Comparison of ENCODE assay signal across 9 cellular contexts in genomic region chr20:50815162-50815989, GRCh38. TPM values are rescaled to one million over a fixed set of nuclear protein-coding genes. Genes with fewer than 3 reads are reported as not detected.
DNase-seq lines count a peak whose midpoint lies in the region; ATAC-seq and TF ChIP-seq lines count a peak whose summit lies in the region.
"Had no signal": no experiment of that assay in that cellular context is flagged by ENCODE, and none has a peak within 500 bp of the region (broad histone marks: within the 10 kb centered on the region; RNA-seq: fewer than 3 reads in every experiment).

No MANE protein-coding gene starts in this region.

- no peak overlapping the region for H3K27ac ChIP-seq in osteoblast (ENCODE audit: low read depth, low read length)

- H2AFZ ChIP-seq in osteoblast (ENCODE audit: low read length) = no peak overlapping the region

- H3K9me3 Mint-ChIP-seq in activated T-helper 1 cell treated with anti-CD3 and anti-CD28 coated beads, Interleukin-12 subunit alpha, Interleukin-12 subunit beta, Interleukin-2, Interleukin-4 antibody, amounts not matched to agents 30 ng/mL and 10 ng/mL and 1 ng/mL, durations not matched to agents 14 hours and 24 hours and 36 hours = peaks cover 4% of the 10 kb centered on the region
- H3K9me3 Mint-ChIP-seq in endothelial cell (ENCODE audit: unreplicated experiment) = no peaks in the 10 kb centered on the region

- no peaks in the 10 kb centered on the region for H3K27me3 ChIP-seq in osteoblast (ENCODE audit: insufficient read depth, low read length)

- H3K27ac Mint-ChIP-seq in activated T-helper 1 cell treated with anti-CD3 and anti-CD28 coated beads, Interleukin-12 subunit alpha, Interleukin-12 subunit beta, Interleukin-2, Interleukin-4 antibody, amounts not matched to agents 30 ng/mL and 10 ng/mL and 1 ng/mL, durations not matched to agents 14 hours and 24 hours and 36 hours = peak overlapping the region; percentile 77
- H3K27ac Mint-ChIP-seq in endothelial cell (ENCODE audit: unreplicated experiment) = no peak overlapping the region

- TF ChIP-seq CTCF in osteoblast (IDR thresholded peaks at IDR 0.05; ENCODE audit: extremely low read depth, low read depth, low read length) = no peak
- no peak for TF ChIP-seq CTCF in endothelial cell (IDR thresholded peaks at IDR 0.05; ENCODE audit: unreplicated experiment)

- DNase-seq in activated CD4-positive, alpha-beta T cell treated with anti-CD3 and anti-CD28 coated beads for 48 hours = peak; percentile 33
- no peak for DNase-seq in activated CD4-positive, alpha-beta T cell treated with anti-CD3 and anti-CD28 coated beads for 1 hour
- no peak for DNase-seq in activated T-helper 1 cell treated with anti-CD3 and anti-CD28 coated beads, Interleukin-12 subunit alpha, Interleukin-12 subunit beta, Interleukin-2, Interleukin-4 antibody, amounts not matched to agents 30 ng/mL and 10 ng/mL and 1 ng/mL, durations not matched to agents 14 hours and 24 hours and 36 hours (ENCODE audit: low spot score)
- DNase-seq in osteoblast (ENCODE audit: insufficient read length, low spot score, missing footprints) = peak; percentile 92
- no peak for DNase-seq in Right ventricle myocardium inferior (ENCODE audit: missing footprints)
- no peak for DNase-seq in endothelial cell (ENCODE audit: low spot score)

- no peaks in the 10 kb centered on the region for H3K36me3 ChIP-seq in osteoblast (ENCODE audit: insufficient read depth, low read length)

- ATAC-seq in HG03159 (IDR thresholded peaks at IDR 0.05; ENCODE audit: unreplicated experiment) (peak; percentile 34), Right ventricle myocardium inferior (no peak), HG02840 (IDR thresholded peaks at IDR 0.05; ENCODE audit: low FRiP score, unreplicated experiment) (no peak)

- peak overlapping the region; percentile 12 for H3K4me3 ChIP-seq in osteoblast (ENCODE audit: insufficient read depth, low read length)
- H3K4me3 ChIP-seq: skin epidermis had no signal

- H3K36me3 Mint-ChIP-seq in activated T-helper 1 cell treated with anti-CD3 and anti-CD28 coated beads, Interleukin-12 subunit alpha, Interleukin-12 subunit beta, Interleukin-2, Interleukin-4 antibody, amounts not matched to agents 30 ng/mL and 10 ng/mL and 1 ng/mL, durations not matched to agents 14 hours and 24 hours and 36 hours (ENCODE audit: low read depth) = peaks cover 9% of the 10 kb centered on the region
- H3K36me3 Mint-ChIP-seq in endothelial cell (ENCODE audit: low read depth, unreplicated experiment) = peaks cover 5% of the 10 kb centered on the region

- peak overlapping the region; percentile 58 for H3K4me2 ChIP-seq in osteoblast (ENCODE audit: insufficient read depth, low read length)

- no peaks in the 10 kb centered on the region for H3K9me3 ChIP-seq in osteoblast (ENCODE audit: low read depth, low read length)

- H4K20me1 ChIP-seq in osteoblast (ENCODE audit: insufficient read depth, low read length) = no peaks in the 10 kb centered on the region

- peak overlapping the region; percentile 61 for H3K4me3 Mint-ChIP-seq in activated T-helper 1 cell treated with anti-CD3 and anti-CD28 coated beads, Interleukin-12 subunit alpha, Interleukin-12 subunit beta, Interleukin-2, Interleukin-4 antibody, amounts not matched to agents 30 ng/mL and 10 ng/mL and 1 ng/mL, durations not matched to agents 14 hours and 24 hours and 36 hours
- H3K4me3 Mint-ChIP-seq in endothelial cell (ENCODE audit: unreplicated experiment) = no peak overlapping the region

- intact Hi-C loops in activated T-helper 1 cell treated with anti-CD3 and anti-CD28 coated beads, Interleukin-12 subunit alpha, Interleukin-12 subunit beta, Interleukin-2, Interleukin-4 antibody, amounts not matched to agents 30 ng/mL and 10 ng/mL and 1 ng/mL, durations not matched to agents 14 hours and 24 hours and 36 hours (cut with micrococcal nuclease) = loop anchor here (5.0 kb wide), 1 partner anchor 97 kb away; no protein-coding TSS in a partner anchor
- intact Hi-C loops in Right ventricle myocardium inferior (cut with DNase I) = no loop called here

- peaks cover 38% of the 10 kb centered on the region for H3K4me1 Mint-ChIP-seq in activated T-helper 1 cell treated with anti-CD3 and anti-CD28 coated beads, Interleukin-12 subunit alpha, Interleukin-12 subunit beta, Interleukin-2, Interleukin-4 antibody, amounts not matched to agents 30 ng/mL and 10 ng/mL and 1 ng/mL, durations not matched to agents 14 hours and 24 hours and 36 hours (ENCODE audit: low read depth)
- peaks cover 26% of the 10 kb centered on the region for H3K4me1 Mint-ChIP-seq in endothelial cell (ENCODE audit: unreplicated experiment)

- peaks cover 5% of the 10 kb centered on the region for H3K79me2 ChIP-seq in osteoblast (ENCODE audit: insufficient read depth, low read length)

- H3K27me3 Mint-ChIP-seq in activated T-helper 1 cell treated with anti-CD3 and anti-CD28 coated beads, Interleukin-12 subunit alpha, Interleukin-12 subunit beta, Interleukin-2, Interleukin-4 antibody, amounts not matched to agents 30 ng/mL and 10 ng/mL and 1 ng/mL, durations not matched to agents 14 hours and 24 hours and 36 hours (ENCODE audit: insufficient read depth) = peaks cover 4% of the 10 kb centered on the region
- H3K27me3 Mint-ChIP-seq in endothelial cell (ENCODE audit: unreplicated experiment) = peaks cover 3% of the 10 kb centered on the region

- peaks cover 19% of the 10 kb centered on the region for H3K4me1 ChIP-seq in osteoblast (ENCODE audit: insufficient read depth, low read length)

RNA-seq across cellular contexts. Expression of gene BCAS4, which starts 20.5 kb away (rescaled TPM):
- 7.8 and 9.3 TPM in 2 replicates for total RNA-seq in activated T-helper 1 cell treated with anti-CD3 and anti-CD28 coated beads, Interleukin-12 subunit alpha, Interleukin-12 subunit beta, Interleukin-2, Interleukin-4 antibody, amounts not matched to agents 30 ng/mL and 10 ng/mL and 1 ng/mL, durations not matched to agents 14 hours and 24 hours and 36 hours
- total RNA-seq in osteoblast = 2.4 and 2.9 TPM in 2 replicates
- total RNA-seq in Right ventricle myocardium inferior = 1.8 TPM
- 7.6 TPM for total RNA-seq in endothelial cell (ENCODE audit: unreplicated experiment)

Comparison
In these comparisons a context has a peak if more than half of its experiments do, and no peak if none do; other contexts are left out.
1. DNase-seq: peak in activated CD4-positive, alpha-beta T cell treated with anti-CD3 and anti-CD28 coated beads for 48 hours (single experiment) and osteoblast (single experiment); none in activated CD4-positive, alpha-beta T cell treated with anti-CD3 and anti-CD28 coated beads for 1 hour (single experiment), activated T-helper 1 cell treated with anti-CD3 and anti-CD28 coated beads, Interleukin-12 subunit alpha, Interleukin-12 subunit beta, Interleukin-2, Interleukin-4 antibody, amounts not matched to agents 30 ng/mL and 10 ng/mL and 1 ng/mL, durations not matched to agents 14 hours and 24 hours and 36 hours (single experiment), Right ventricle myocardium inferior (single experiment) and endothelial cell (single experiment).